In genomic region chr12:11728154-11728755, GRCh38 we compare ENCODE assay signal across 20 cellular contexts.
DNase-seq lines count a peak whose midpoint lies in the region; ATAC-seq and TF ChIP-seq lines count a peak whose summit lies in the region.
"Had no signal": no experiment of that assay in that cellular context is flagged by ENCODE, and none has a peak within 500 bp of the region (broad histone marks: within the 10 kb centered on the region; RNA-seq: fewer than 3 reads in every experiment).

No MANE protein-coding gene starts in this region.

- H4K20me1 ChIP-seq in PC-9 (ENCODE audit: insufficient read depth), result no peaks in the 10 kb centered on the region

- H3K27ac ChIP-seq in PC-9 (peak overlapping the region; percentile 87), thymus (ENCODE audit: low read depth) (peak overlapping the region; percentile 77)
- H3K27ac ChIP-seq: KMS-11, ovary had no signal

- H3K36me3 Mint-ChIP-seq in activated CD4-positive, alpha-beta T cell treated with anti-CD3 and anti-CD28 coated beads, Interleukin-2, amount 10 ng/mL, durations not matched to agents 24 days and 14 days (ENCODE audit: low read depth), result peaks cover 51% of the 10 kb centered on the region
- H3K36me3 Mint-ChIP-seq in immature natural killer cell (peaks cover 0 to 6% (median 3%) of the 10 kb centered on the region in 3 donors), HFFc6 (ENCODE audit: low read depth) (peaks cover 17% of the 10 kb centered on the region)

- H3K4me1 ChIP-seq in PC-9 (replicated peaks; ENCODE audit: insufficient read depth), result peaks cover 44% of the 10 kb centered on the region
- H3K4me1 ChIP-seq in thymus (ENCODE audit: control insufficient read depth, insufficient read depth, low read length), result peaks cover 68% of the 10 kb centered on the region

- 89% methylated on average over 10 of the region's 10 CpGs for WGBS in thymus

- BruUV-seq in PC-9 (replicated peaks; lab: Mats Ljungman, UMichigan), result no TSS peak

- H3K9me3 Mint-ChIP-seq in activated CD4-positive, alpha-beta T cell treated with anti-CD3 and anti-CD28 coated beads, Interleukin-2, amount 10 ng/mL, durations not matched to agents 24 days and 14 days, result peaks cover 9% of the 10 kb centered on the region
- H3K9me3 Mint-ChIP-seq in immature natural killer cell (no peaks in the 10 kb centered on the region), HFFc6 (no peaks in the 10 kb centered on the region)
- H3K9me3 Mint-ChIP-seq: GM23338; stimulated activated naive CD8-positive, alpha-beta T cell treated with anti-CD3 and anti-CD28 coated beads, Interleukin-15, Interleukin-2, amounts not matched to agents 100 ng/mL and 50 ng/mL, for 24 hours had no signal

- POLR2A ChIA-PET in PC-9 (lab: Charles Lee; ENCODE audit: unreplicated experiment), result no interaction called here

- H3K4me1 Mint-ChIP-seq in activated CD4-positive, alpha-beta T cell treated with anti-CD3 and anti-CD28 coated beads, Interleukin-2, amount 10 ng/mL, durations not matched to agents 24 days and 14 days, result peaks cover 81% of the 10 kb centered on the region
- peaks cover 48 to 59% of the 10 kb centered on the region in 2 donors for H3K4me1 Mint-ChIP-seq in immature natural killer cell
- H3K4me1 Mint-ChIP-seq in HFFc6 (ENCODE audit: low read depth), result peaks cover 68% of the 10 kb centered on the region

- H3K9me2 ChIP-seq in PC-9 (ENCODE audit: insufficient read depth), result no peaks in the 10 kb centered on the region

- H3K4me3 Mint-ChIP-seq in activated CD4-positive, alpha-beta T cell treated with anti-CD3 and anti-CD28 coated beads, Interleukin-2, amount 10 ng/mL, durations not matched to agents 24 days and 14 days, result no peak overlapping the region
- H3K4me3 Mint-ChIP-seq in immature natural killer cell, result no peak overlapping the region
- no peak overlapping the region for H3K4me3 Mint-ChIP-seq in HFFc6
- H3K4me3 Mint-ChIP-seq: GM23338 had no signal

- no peak overlapping the region for H2AFZ ChIP-seq in PC-9
- H2AFZ ChIP-seq: GM23338 had no signal

- peaks cover 43% of the 10 kb centered on the region for H3F3A ChIP-seq in PC-9 (ENCODE audit: insufficient read depth, low read depth)

- H3K27ac Mint-ChIP-seq in activated CD4-positive, alpha-beta T cell treated with anti-CD3 and anti-CD28 coated beads, Interleukin-2, amount 10 ng/mL, durations not matched to agents 24 days and 14 days, result peak overlapping the region; percentile 53
- H3K27ac Mint-ChIP-seq in immature natural killer cell (no peak overlapping the region), HFFc6 (no peak overlapping the region)

- H3K27me3 Mint-ChIP-seq in activated CD4-positive, alpha-beta T cell treated with anti-CD3 and anti-CD28 coated beads, Interleukin-2, amount 10 ng/mL, durations not matched to agents 24 days and 14 days, result no peaks in the 10 kb centered on the region
- H3K27me3 Mint-ChIP-seq in immature natural killer cell (ENCODE audit: low read depth in 3 of 3) (peaks cover 0 to 1% (median under 1%) of the 10 kb centered on the region in 3 donors), HFFc6 (ENCODE audit: insufficient read depth) (no peaks in the 10 kb centered on the region)
- H3K27me3 Mint-ChIP-seq: activated CD8-positive, alpha-beta T cell treated with anti-CD3 and anti-CD28 coated beads for 36 hours; stimulated activated naive CD8-positive, alpha-beta T cell treated with anti-CD3 and anti-CD28 coated beads, Interleukin-15, Interleukin-2, amounts not matched to agents 100 ng/mL and 50 ng/mL, for 24 hours had no signal

- CTCF ChIA-PET in PC-9 (lab: Charles Lee), result interaction anchor here (0.6 kb wide), 1 partner anchor 802 kb away, joined by 3 read pairs; no protein-coding TSS in a partner anchor

- DNase-seq in activated CD4-positive, alpha-beta T cell treated with anti-CD3 and anti-CD28 coated beads, Interleukin-2, amount 10 ng/mL, durations not matched to agents 24 days and 14 days, result no peak
- no peak for DNase-seq in activated CD4-positive, alpha-beta T cell treated with anti-CD3 and anti-CD28 coated beads for 4 hours
- DNase-seq in PC-9, result no peak
- DNase-seq in iris pigment epithelial cell (ENCODE audit: low read depth), result peak; percentile 26
- no peak for DNase-seq in immature natural killer cell
- DNase-seq in HFFc6, result no peak
- DNase-seq: activated CD8-positive, alpha-beta T cell treated with anti-CD3 and anti-CD28 coated beads for 36 hours; amniotic stem cell; NCI-H1436; NCI-H226; NK-92 treated with Interleukin-12 subunit alpha and Interleukin-12 subunit beta, amount 100 ng/mL, for 24 hours; ovary; SIG-M5; stimulated activated CD4-positive, alpha-beta T cell treated with anti-CD3 and anti-CD28 coated beads, Interleukin-12 subunit alpha, Interleukin-12 subunit beta, amount 100 ng/mL, for 4 hours had no signal

- no peaks in the 10 kb centered on the region for H3K27me3 ChIP-seq in PC-9 (ENCODE audit: insufficient read depth, low read depth)
- H3K27me3 ChIP-seq in thymus (ENCODE audit: control insufficient read depth, insufficient read depth), result no peaks in the 10 kb centered on the region
- H3K27me3 ChIP-seq: foreskin keratinocyte, ovary had no signal

- H3K36me3 ChIP-seq in PC-9 (ENCODE audit: low read depth), result no peaks in the 10 kb centered on the region; the same call in none of the 2 replicates
- H3K36me3 ChIP-seq in thymus (ENCODE audit: control insufficient read depth, insufficient read depth), result no peaks in the 10 kb centered on the region
- H3K36me3 ChIP-seq: ovary had no signal

- intact Hi-C loops in activated CD4-positive, alpha-beta T cell treated with anti-CD3 and anti-CD28 coated beads, Interleukin-2, amount 10 ng/mL, durations not matched to agents 24 days and 14 days (cut with micrococcal nuclease), result loop anchor here (5.0 kb wide), 1 partner anchor 304 kb away; no protein-coding TSS in a partner anchor
- intact Hi-C loops in PC-9 (cut with micrococcal nuclease; ENCODE audit: unreplicated experiment), result no loop called here

- peak overlapping the region; percentile 72 for H3K4me2 ChIP-seq in PC-9
- H3K4me2 ChIP-seq: GM23338, KMS-11 had no signal

- H3K79me2 ChIP-seq in PC-9 (ENCODE audit: low read depth), result peaks cover 62% of the 10 kb centered on the region

- no peak overlapping the region for H3K4me3 ChIP-seq in PC-9
- no peak overlapping the region for H3K4me3 ChIP-seq in thymus (ENCODE audit: low read length)
- H3K4me3 ChIP-seq: GM23338, ovary had no signal

- no peak for TF ChIP-seq CTCF in PC-9 (conservative IDR thresholded peaks at IDR 0.05)
- no peak for TF ChIP-seq CTCF in HFFc6 (IDR thresholded peaks at IDR 0.05)

- no peak for ATAC-seq in HG02884 (IDR thresholded peaks at IDR 0.05; ENCODE audit: unreplicated experiment)
- ATAC-seq: GM23338 had no signal

- H3K9me3 ChIP-seq in PC-9 (ENCODE audit: insufficient read depth, low read depth) (no peaks in the 10 kb centered on the region), thymus (ENCODE audit: control insufficient read depth) (no peaks in the 10 kb centered on the region)
- H3K9me3 ChIP-seq: ovary had no signal
